In genomic region chr16:71674229-71674628, GRCh38 we compare ENCODE assay signal across 7 cellular contexts. TPM values are rescaled to one million over a fixed set of nuclear protein-coding genes. Genes with fewer than 3 reads are reported as not detected.
"Had no signal": no experiment of that assay in that cellular context is flagged by ENCODE, and none has a peak within 500 bp of the region (broad histone marks: within the 10 kb centered on the region; RNA-seq: fewer than 3 reads in every experiment).

No MANE protein-coding gene starts in this region.

- ATAC-seq: GM23338, HepG2 had no signal

- DNase-seq: H9, HCEC 1CT, KBM-7 had no signal

- H3K27ac ChIP-seq: HL-60 had no signal

- H3K4me3 ChIP-seq: GM23338 had no signal

- H2AFZ ChIP-seq: GM23338 had no signal

- H3K4me2 ChIP-seq: GM23338 had no signal

RNA-seq across cellular contexts. Expression of gene MARVELD3, which starts 48.2 kb away (rescaled TPM):
- polyA plus RNA-seq: IgD-negative memory B cell had no signal
